In the genomic region with DNA sequence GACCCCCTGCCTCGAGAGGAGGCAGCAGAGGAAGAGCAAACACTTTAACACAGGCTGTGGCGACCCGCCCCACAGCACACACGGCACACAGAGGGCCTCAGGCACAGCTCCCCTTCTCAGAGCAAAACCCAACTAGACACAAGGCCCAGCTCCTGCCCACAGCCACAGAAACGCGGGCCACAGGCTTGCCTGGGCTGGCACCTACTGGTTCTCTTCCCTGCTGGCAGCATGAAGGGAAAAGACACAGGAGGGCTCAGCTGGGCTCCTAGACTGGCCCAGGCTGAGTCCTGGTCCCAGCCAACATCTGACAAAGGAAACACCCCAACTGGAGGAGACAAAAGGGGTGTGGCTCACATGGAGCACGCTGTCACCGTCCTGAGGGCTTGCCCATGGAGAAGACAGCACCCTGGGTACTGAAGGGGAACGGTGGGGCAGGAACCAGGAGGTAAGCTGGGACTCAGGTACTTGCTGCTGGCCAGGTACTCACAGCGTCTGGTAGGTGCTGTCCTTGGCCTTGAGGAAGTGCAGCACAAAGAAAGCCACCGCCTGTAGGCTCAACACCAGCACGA, we compare ENCODE assay signal across 20 cellular contexts. TPM values are rescaled to one million over a fixed set of nuclear protein-coding genes. Genes with fewer than 3 reads are reported as not detected.
"Had no signal": no experiment of that assay in that cellular context is flagged by ENCODE, and none has a peak within 500 bp of the region (broad histone marks: within the 10 kb centered on the region; RNA-seq: fewer than 3 reads in every experiment).

No MANE protein-coding gene starts in this region.

- H3K9ac ChIP-seq: neural progenitor cell had no signal

- H3K27me3 Mint-ChIP-seq: activated CD4-positive, alpha-beta memory T cell treated with anti-CD3 and anti-CD28 coated beads for 36 hours; activated naive CD4-positive, alpha-beta T cell treated with anti-CD3 and anti-CD28 coated beads, Interleukin-2, amount 50 U/mL, for 24 hours had no signal

- H3K4me1 Mint-ChIP-seq: activated naive CD4-positive, alpha-beta T cell treated with anti-CD3 and anti-CD28 coated beads, Interleukin-2, amount 50 U/mL, for 24 hours; stimulated activated effector memory CD8-positive, alpha-beta T cell treated with anti-CD3 and anti-CD28 coated beads, Interleukin-12 subunit alpha, Interleukin-12 subunit beta, amount 100 ng/mL, for 72 hours had no signal

- FAIRE-seq: pancreas had no signal

- H3K4me1 ChIP-seq: colonic mucosa, neural progenitor cell, pancreas had no signal

- H3K4me3 ChIP-seq: adrenal gland, colonic mucosa, gastrocnemius medialis, heart left ventricle, neural progenitor cell, pancreas had no signal

- H3K4me3 Mint-ChIP-seq: activated CD4-positive, alpha-beta memory T cell treated with anti-CD3 and anti-CD28 coated beads for 36 hours; activated naive CD4-positive, alpha-beta T cell treated with anti-CD3 and anti-CD28 coated beads, Interleukin-2, amount 50 U/mL, for 24 hours; naive B cell; neural progenitor cell; stimulated activated effector memory CD8-positive, alpha-beta T cell treated with anti-CD3 and anti-CD28 coated beads, Interleukin-12 subunit alpha, Interleukin-12 subunit beta, amount 100 ng/mL, for 72 hours; T-cell had no signal

- H3K36me3 ChIP-seq: adrenal gland, colonic mucosa, gastrocnemius medialis, heart left ventricle, neural progenitor cell, pancreas had no signal

- H3K36me3 Mint-ChIP-seq: activated CD4-positive, alpha-beta memory T cell treated with anti-CD3 and anti-CD28 coated beads for 36 hours; activated naive CD4-positive, alpha-beta T cell treated with anti-CD3 and anti-CD28 coated beads, Interleukin-2, amount 50 U/mL, for 24 hours; naive B cell; neural progenitor cell; stimulated activated effector memory CD8-positive, alpha-beta T cell treated with anti-CD3 and anti-CD28 coated beads, Interleukin-12 subunit alpha, Interleukin-12 subunit beta, amount 100 ng/mL, for 72 hours; T-cell had no signal

- H3K9me3 ChIP-seq: adrenal gland, colonic mucosa, gastrocnemius medialis, heart left ventricle, pancreas had no signal

- DNase-seq: activated CD4-positive, alpha-beta memory T cell treated with anti-CD3 and anti-CD28 coated beads for 36 hours; activated CD4-positive, CD25-positive, alpha-beta regulatory T cell treated with anti-CD3 and anti-CD28 coated beads, Interleukin-2, amount 50 U/mL, for 72 hours; activated CD8-positive, alpha-beta memory T cell treated with anti-CD3 and anti-CD28 coated beads, Interleukin-2, amount 50 U/mL, for 4 hours; activated effector memory CD4-positive, alpha-beta T cell treated with anti-CD3 and anti-CD28 coated beads, Interleukin-2, amount 50 U/mL, for 16 hours; activated T-cell treated with anti-CD3 and anti-CD28 coated beads, Interleukin-2, amount 50 U/mL, for 48 hours; adrenal gland; colonic mucosa; gastrocnemius medialis; naive B cell; stimulated activated CD4-positive, alpha-beta T cell treated with anti-CD3 and anti-CD28 coated beads, Interleukin-12 subunit alpha, Interleukin-12 subunit beta, amount 100 ng/mL, for 4 hours; T-cell; T-helper 9 cell had no signal

- H3K27ac ChIP-seq: adrenal gland, colonic mucosa, heart left ventricle, neural progenitor cell, pancreas had no signal

- H3K9me3 Mint-ChIP-seq: activated CD4-positive, alpha-beta memory T cell treated with anti-CD3 and anti-CD28 coated beads for 36 hours; activated naive CD4-positive, alpha-beta T cell treated with anti-CD3 and anti-CD28 coated beads, Interleukin-2, amount 50 U/mL, for 24 hours; naive B cell; neural progenitor cell; stimulated activated effector memory CD8-positive, alpha-beta T cell treated with anti-CD3 and anti-CD28 coated beads, Interleukin-12 subunit alpha, Interleukin-12 subunit beta, amount 100 ng/mL, for 72 hours; T-cell had no signal

- H2AFZ ChIP-seq: neural progenitor cell had no signal

- H3K27ac Mint-ChIP-seq: activated CD4-positive, alpha-beta memory T cell treated with anti-CD3 and anti-CD28 coated beads for 36 hours; activated naive CD4-positive, alpha-beta T cell treated with anti-CD3 and anti-CD28 coated beads, Interleukin-2, amount 50 U/mL, for 24 hours; naive B cell; neural progenitor cell; stimulated activated effector memory CD8-positive, alpha-beta T cell treated with anti-CD3 and anti-CD28 coated beads, Interleukin-12 subunit alpha, Interleukin-12 subunit beta, amount 100 ng/mL, for 72 hours; T-cell had no signal

- ATAC-seq: gastrocnemius medialis; pancreas; stimulated activated effector memory CD8-positive, alpha-beta T cell treated with anti-CD3 and anti-CD28 coated beads, Interleukin-12 subunit alpha, Interleukin-12 subunit beta, amount 100 ng/mL, for 72 hours; T-cell had no signal

- H3K4me2 ChIP-seq: neural progenitor cell had no signal

- H3K27me3 ChIP-seq: adrenal gland, colonic mucosa, pancreas had no signal

RNA-seq across cellular contexts. Expression of gene CD164L2, which starts 3.5 kb away (rescaled TPM):
- total RNA-seq: activated CD4-positive, alpha-beta memory T cell treated with anti-CD3 and anti-CD28 coated beads for 36 hours; gastrocnemius medialis; heart left ventricle; lung microvascular endothelial cell; mononuclear cell; T-cell; urinary bladder had no signal
- polyA plus RNA-seq: heart left ventricle had no signal

RNA-seq across cellular contexts. Expression of gene FCN3, which starts 5.0 kb away (rescaled TPM):
- total RNA-seq: activated CD4-positive, alpha-beta memory T cell treated with anti-CD3 and anti-CD28 coated beads for 36 hours; lung microvascular endothelial cell; mononuclear cell; urinary bladder had no signal

RNA-seq across cellular contexts. Expression of gene SYTL1, which starts 37.8 kb away (rescaled TPM):
- total RNA-seq: lung microvascular endothelial cell had no signal
